8 cellular contexts compared by ENCODE assay signal in the genomic region with DNA sequence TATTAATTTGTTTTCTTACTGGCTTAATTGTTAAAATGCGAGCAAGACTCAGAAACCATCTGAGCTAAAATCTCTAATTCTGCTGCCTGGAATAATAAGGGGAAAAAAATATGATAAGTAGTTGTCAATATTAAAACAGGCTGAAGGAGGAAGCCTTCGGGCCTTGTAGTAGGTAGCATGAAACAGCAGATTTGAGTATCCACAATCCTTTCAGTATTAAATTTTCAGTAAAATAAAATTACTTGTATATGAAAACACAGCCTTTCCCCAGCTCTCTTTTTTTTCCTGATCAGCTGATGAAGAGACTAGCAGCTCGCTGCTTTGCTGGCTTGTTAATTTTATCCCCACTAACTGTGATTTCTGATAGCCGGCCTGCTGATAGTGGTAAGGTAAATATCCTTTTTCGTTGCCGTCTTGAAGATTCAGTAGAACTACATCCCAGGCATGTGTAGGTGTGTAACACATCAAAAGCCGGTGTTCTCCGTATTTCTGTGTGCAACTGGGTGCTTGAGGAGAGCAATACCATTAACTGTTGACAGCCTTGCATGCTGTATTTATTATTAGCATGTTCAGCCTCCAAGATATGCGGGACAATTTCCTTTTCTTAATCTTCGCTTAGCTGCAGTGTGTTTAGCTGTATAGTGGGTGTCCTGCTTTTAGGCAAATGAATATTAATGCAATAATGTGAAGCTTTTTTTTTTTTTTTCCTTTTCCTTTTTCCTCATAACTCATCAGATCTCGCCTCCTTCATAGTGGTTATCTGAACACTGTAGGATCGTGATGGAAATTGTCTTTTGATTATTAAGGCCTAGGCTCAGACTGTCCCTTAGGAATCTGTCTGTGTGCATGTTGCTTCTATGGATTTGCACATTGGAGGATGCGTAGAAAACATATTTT.
DNase-seq lines count a peak whose midpoint lies in the region; ATAC-seq and TF ChIP-seq lines count a peak whose summit lies in the region.

No MANE protein-coding gene starts in this region.

- peak overlapping the region in 11 of 12 donors; percentile 29 to 71 (median 59) for H3K4me3 ChIP-seq in heart left ventricle
- H3K4me3 ChIP-seq in gastrocnemius medialis = peak overlapping the region; percentile 54 to 70 (median 60)

- peaks cover 55% of the 10 kb centered on the region for H3K4me1 Mint-ChIP-seq in activated CD4-positive, alpha-beta T cell treated with anti-CD3 and anti-CD28 coated beads for 36 hours
- H3K4me1 Mint-ChIP-seq in activated CD8-positive, alpha-beta T cell treated with anti-CD3 and anti-CD28 coated beads for 36 hours (ENCODE audit: low read depth) = peaks cover 49% of the 10 kb centered on the region

- H3K27me3 ChIP-seq in heart left ventricle (no peaks in the 10 kb centered on the region), gastrocnemius medialis (no peaks in the 10 kb centered on the region)

- no peak for ATAC-seq in activated CD4-positive, alpha-beta T cell treated with anti-CD3 and anti-CD28 coated beads for 36 hours
- no peak for ATAC-seq in activated CD8-positive, alpha-beta T cell treated with anti-CD3 and anti-CD28 coated beads for 36 hours
- ATAC-seq in heart left ventricle (peak in 3 of 4 donors; percentile 27 to 31 (median 28)), gastrocnemius medialis (no peak), GM18519 (IDR thresholded peaks at IDR 0.05; ENCODE audit: low FRiP score, unreplicated experiment) (no peak)

- DNase-seq in activated CD4-positive, alpha-beta T cell treated with anti-CD3 and anti-CD28 coated beads for 36 hours = peak; percentile 6
- DNase-seq in activated CD4-positive, alpha-beta T cell treated with anti-CD3 and anti-CD28 coated beads for 48 hours = no peak
- no peak for DNase-seq in activated CD8-positive, alpha-beta T cell treated with anti-CD3 and anti-CD28 coated beads for 36 hours
- DNase-seq in heart left ventricle (no peak), gastrocnemius medialis (no peak), H4 (ENCODE audit: low spot score) (no peak)
- no peak for DNase-seq in activated effector memory CD4-positive, alpha-beta T cell treated with anti-CD3 and anti-CD28 coated beads, Interleukin-2, amount 50 U/mL, for 16 hours

- H3K36me3 ChIP-seq in heart left ventricle (peaks cover 0 to 31% (median 13%) of the 10 kb centered on the region in 9 donors), gastrocnemius medialis (no peaks in the 10 kb centered on the region)

- in situ Hi-C loops in gastrocnemius medialis (cut with MboI; ENCODE audit: low sequenced_read_pairs in 4 of 4) = no loop called here

- intact Hi-C loops in activated CD4-positive, alpha-beta T cell treated with anti-CD3 and anti-CD28 coated beads for 36 hours (cut with DNase I, micrococcal nuclease) = loop anchor here in 1 of 2 experiments (2.0 to 5.0 kb wide), 2 partner anchors 145 to 1368 kb away; partner anchors contain the start of genes RFX3 and SMARCA2
- intact Hi-C loops in activated CD8-positive, alpha-beta T cell treated with anti-CD3 and anti-CD28 coated beads for 36 hours (cut with micrococcal nuclease) = no loop called here
- intact Hi-C loops in heart left ventricle (cut with DNase I) = loop anchor here in 3 of 10 donors (5.0 to 10.0 kb wide), 3 partner anchors 55 to 465 kb away; partner anchors contain the start of gene VLDLR (in 2 of the 3)
- intact Hi-C loops in gastrocnemius medialis (cut with DNase I; ENCODE audit: low total_unique reads) = loop anchor here (5.0 to 10.0 kb wide), 4 partner anchors 133 to 505 kb away; partner anchors contain the start of genes SMARCA2 and VLDLR

- CTCF ChIA-PET in activated CD4-positive, alpha-beta T cell treated with anti-CD3 and anti-CD28 coated beads for 36 hours (lab: Charles Lee) = interaction anchor here (0.7 to 3.3 kb wide), 4 partner anchors 12 to 432 kb away, joined by 3 to 11 read pairs (median 3); no protein-coding TSS in a partner anchor
- CTCF ChIA-PET in activated CD8-positive, alpha-beta T cell treated with anti-CD3 and anti-CD28 coated beads for 36 hours (lab: Charles Lee) = interaction anchor here (2.9 to 3.3 kb wide), 2 partner anchors 21 to 27 kb away, joined by 11 to 13 read pairs; no protein-coding TSS in a partner anchor

- peaks cover 0 to 54% (median 19%) of the 10 kb centered on the region in 12 donors for H3K4me1 ChIP-seq in heart left ventricle
- H3K4me1 ChIP-seq in gastrocnemius medialis = peaks cover 17 to 18% of the 10 kb centered on the region in 2 donors

- no peaks in the 10 kb centered on the region for H3K9me3 Mint-ChIP-seq in activated CD4-positive, alpha-beta T cell treated with anti-CD3 and anti-CD28 coated beads for 36 hours (ENCODE audit: low read depth)
- H3K9me3 Mint-ChIP-seq in activated CD8-positive, alpha-beta T cell treated with anti-CD3 and anti-CD28 coated beads for 36 hours = no peaks in the 10 kb centered on the region

- TF ChIP-seq POLR2A in heart left ventricle (IDR thresholded peaks at IDR 0.05) (no peak), gastrocnemius medialis (IDR thresholded peaks at IDR 0.05) (no peak)

- peak overlapping the region; percentile 58 for H3K4me3 Mint-ChIP-seq in activated CD4-positive, alpha-beta T cell treated with anti-CD3 and anti-CD28 coated beads for 36 hours
- H3K4me3 Mint-ChIP-seq in activated CD8-positive, alpha-beta T cell treated with anti-CD3 and anti-CD28 coated beads for 36 hours = peak overlapping the region; percentile 81

- POLR2A ChIA-PET in activated CD4-positive, alpha-beta T cell treated with anti-CD3 and anti-CD28 coated beads for 36 hours (lab: Charles Lee) = no interaction called here
- POLR2A ChIA-PET in activated CD8-positive, alpha-beta T cell treated with anti-CD3 and anti-CD28 coated beads for 36 hours (lab: Charles Lee) = interaction anchor here (1.6 to 2.0 kb wide), 2 partner anchors 11 to 142 kb away, joined by 7 read pairs; no protein-coding TSS in a partner anchor

- peak overlapping the region; percentile 61 for H3K27ac Mint-ChIP-seq in activated CD4-positive, alpha-beta T cell treated with anti-CD3 and anti-CD28 coated beads for 36 hours
- H3K27ac Mint-ChIP-seq in activated CD8-positive, alpha-beta T cell treated with anti-CD3 and anti-CD28 coated beads for 36 hours = peak overlapping the region; percentile 67

- H3K9me3 ChIP-seq in heart left ventricle (no peaks in the 10 kb centered on the region), gastrocnemius medialis (no peaks in the 10 kb centered on the region)

- TF ChIP-seq CTCF in activated CD8-positive, alpha-beta T cell treated with anti-CD3 and anti-CD28 coated beads for 36 hours (IDR thresholded peaks at IDR 0.05) = no peak
- TF ChIP-seq CTCF in heart left ventricle (IDR thresholded peaks at IDR 0.05) = no peak
- TF ChIP-seq CTCF in gastrocnemius medialis (IDR thresholded peaks at IDR 0.05 in 4 of 5, conservative IDR thresholded peaks at IDR 0.05 in 1 of 5) = no peak

- H3K27ac ChIP-seq in heart left ventricle (peak overlapping the region; percentile 51 to 79 (median 69)), gastrocnemius medialis (peak overlapping the region; percentile 78 to 90 (median 85))

- 7 to 10% (median 10%) methylated on average over 13 of the region's 13 CpGs for WGBS in heart left ventricle, 4 donors

- no peaks in the 10 kb centered on the region for H3K27me3 Mint-ChIP-seq in activated CD4-positive, alpha-beta T cell treated with anti-CD3 and anti-CD28 coated beads for 36 hours
- no peaks in the 10 kb centered on the region for H3K27me3 Mint-ChIP-seq in activated CD8-positive, alpha-beta T cell treated with anti-CD3 and anti-CD28 coated beads for 36 hours

- H3K36me3 Mint-ChIP-seq in activated CD4-positive, alpha-beta T cell treated with anti-CD3 and anti-CD28 coated beads for 36 hours (ENCODE audit: low read depth) = peaks cover 24% of the 10 kb centered on the region
- peaks cover 17% of the 10 kb centered on the region for H3K36me3 Mint-ChIP-seq in activated CD8-positive, alpha-beta T cell treated with anti-CD3 and anti-CD28 coated beads for 36 hours (ENCODE audit: low read depth)

Comparison
In these comparisons a context has a peak if more than half of its experiments do, and no peak if none do; other contexts are left out.
1. ATAC-seq: peak in heart left ventricle (3 of 4); none in activated CD4-positive, alpha-beta T cell treated with anti-CD3 and anti-CD28 coated beads for 36 hours (single experiment), activated CD8-positive, alpha-beta T cell treated with anti-CD3 and anti-CD28 coated beads for 36 hours (single experiment), gastrocnemius medialis (0 of 2) and GM18519 (single experiment).